1 cellular context compared by ENCODE assay signal in the genomic region with DNA sequence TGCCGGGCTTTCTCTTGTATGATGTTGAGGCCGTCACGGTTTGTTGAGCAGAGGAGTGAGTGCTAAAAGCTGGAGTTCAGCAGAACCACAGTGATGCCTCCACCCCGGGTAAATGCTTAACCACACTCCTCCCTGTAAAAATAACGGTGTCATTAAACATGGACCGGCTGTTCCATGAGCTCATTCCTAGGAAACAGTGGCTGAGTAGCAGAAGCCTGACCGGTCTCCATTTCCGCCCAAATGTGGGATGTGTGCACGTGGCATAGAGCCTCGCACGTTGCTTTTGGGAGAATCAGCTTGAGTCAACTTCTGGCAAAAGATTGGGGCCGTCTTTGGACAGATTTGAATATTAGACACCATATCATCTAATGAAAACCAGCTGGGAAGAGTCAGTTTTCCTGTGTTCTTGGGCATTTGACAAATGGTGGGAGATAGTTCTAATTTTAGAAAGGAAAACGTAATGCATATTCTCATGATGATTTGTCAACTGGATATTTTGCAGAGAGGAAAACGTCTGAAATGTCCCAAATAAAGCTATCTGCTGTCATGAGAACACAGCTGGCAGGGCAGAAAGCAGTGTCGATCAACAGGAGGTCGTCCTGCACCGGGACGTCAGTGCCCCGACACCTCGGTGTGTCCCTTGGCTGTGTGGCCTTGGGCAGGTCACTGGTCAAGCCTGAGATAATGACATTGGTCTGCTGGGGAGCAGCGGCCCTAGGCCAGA.
TF ChIP-seq lines count a peak whose summit lies in the region.

No MANE protein-coding gene starts in this region.

TF ChIP-seq in HepG2, 621 proteins besides CTCF, POLR2A, EP300 and RAD21 (continued from another document and continues in another):
- TF ChIP-seq, protein P1, sequence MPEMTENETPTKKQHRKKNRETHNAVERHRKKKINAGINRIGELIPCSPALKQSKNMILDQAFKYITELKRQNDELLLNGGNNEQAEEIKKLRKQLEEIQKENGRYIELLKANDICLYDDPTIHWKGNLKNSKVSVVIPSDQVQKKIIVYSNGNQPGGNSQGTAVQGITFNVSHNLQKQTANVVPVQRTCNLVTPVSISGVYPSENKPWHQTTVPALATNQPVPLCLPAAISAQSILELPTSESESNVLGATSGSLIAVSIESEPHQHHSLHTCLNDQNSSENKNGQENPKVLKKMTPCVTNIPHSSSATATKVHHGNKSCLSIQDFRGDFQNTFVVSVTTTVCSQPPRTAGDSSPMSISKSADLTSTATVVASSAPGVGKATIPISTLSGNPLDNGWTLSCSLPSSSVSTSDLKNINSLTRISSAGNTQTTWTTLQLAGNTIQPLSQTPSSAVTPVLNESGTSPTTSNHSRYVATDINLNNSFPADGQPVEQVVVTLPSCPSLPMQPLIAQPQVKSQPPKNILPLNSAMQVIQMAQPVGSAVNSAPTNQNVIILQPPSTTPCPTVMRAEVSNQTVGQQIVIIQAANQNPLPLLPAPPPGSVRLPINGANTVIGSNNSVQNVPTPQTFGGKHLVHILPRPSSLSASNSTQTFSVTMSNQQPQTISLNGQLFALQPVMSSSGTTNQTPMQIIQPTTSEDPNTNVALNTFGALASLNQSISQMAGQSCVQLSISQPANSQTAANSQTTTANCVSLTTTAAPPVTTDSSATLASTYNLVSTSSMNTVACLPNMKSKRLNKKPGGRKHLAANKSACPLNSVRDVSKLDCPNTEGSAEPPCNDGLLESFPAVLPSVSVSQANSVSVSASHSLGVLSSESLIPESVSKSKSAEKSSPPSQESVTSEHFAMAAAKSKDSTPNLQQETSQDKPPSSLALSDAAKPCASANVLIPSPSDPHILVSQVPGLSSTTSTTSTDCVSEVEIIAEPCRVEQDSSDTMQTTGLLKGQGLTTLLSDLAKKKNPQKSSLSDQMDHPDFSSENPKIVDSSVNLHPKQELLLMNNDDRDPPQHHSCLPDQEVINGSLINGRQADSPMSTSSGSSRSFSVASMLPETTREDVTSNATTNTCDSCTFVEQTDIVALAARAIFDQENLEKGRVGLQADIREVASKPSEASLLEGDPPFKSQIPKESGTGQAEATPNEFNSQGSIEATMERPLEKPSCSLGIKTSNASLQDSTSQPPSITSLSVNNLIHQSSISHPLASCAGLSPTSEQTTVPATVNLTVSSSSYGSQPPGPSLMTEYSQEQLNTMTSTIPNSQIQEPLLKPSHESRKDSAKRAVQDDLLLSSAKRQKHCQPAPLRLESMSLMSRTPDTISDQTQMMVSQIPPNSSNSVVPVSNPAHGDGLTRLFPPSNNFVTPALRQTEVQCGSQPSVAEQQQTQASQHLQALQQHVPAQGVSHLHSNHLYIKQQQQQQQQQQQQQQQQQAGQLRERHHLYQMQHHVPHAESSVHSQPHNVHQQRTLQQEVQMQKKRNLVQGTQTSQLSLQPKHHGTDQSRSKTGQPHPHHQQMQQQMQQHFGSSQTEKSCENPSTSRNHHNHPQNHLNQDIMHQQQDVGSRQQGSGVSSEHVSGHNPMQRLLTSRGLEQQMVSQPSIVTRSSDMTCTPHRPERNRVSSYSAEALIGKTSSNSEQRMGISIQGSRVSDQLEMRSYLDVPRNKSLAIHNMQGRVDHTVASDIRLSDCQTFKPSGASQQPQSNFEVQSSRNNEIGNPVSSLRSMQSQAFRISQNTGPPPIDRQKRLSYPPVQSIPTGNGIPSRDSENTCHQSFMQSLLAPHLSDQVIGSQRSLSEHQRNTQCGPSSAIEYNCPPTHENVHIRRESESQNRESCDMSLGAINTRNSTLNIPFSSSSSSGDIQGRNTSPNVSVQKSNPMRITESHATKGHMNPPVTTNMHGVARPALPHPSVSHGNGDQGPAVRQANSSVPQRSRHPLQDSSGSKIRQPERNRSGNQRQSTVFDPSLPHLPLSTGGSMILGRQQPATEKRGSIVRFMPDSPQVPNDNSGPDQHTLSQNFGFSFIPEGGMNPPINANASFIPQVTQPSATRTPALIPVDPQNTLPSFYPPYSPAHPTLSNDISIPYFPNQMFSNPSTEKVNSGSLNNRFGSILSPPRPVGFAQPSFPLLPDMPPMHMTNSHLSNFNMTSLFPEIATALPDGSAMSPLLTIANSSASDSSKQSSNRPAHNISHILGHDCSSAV (CRISPR knock-in tag; IDR thresholded peaks at IDR 0.05; ENCODE audit: borderline replicate concordance) = no peak
- TF ChIP-seq NRL (CRISPR knock-in tag; IDR thresholded peaks at IDR 0.05; ENCODE audit: borderline replicate concordance) = no peak
- peak; percentile 58; the same call in 1 of the 2 replicates for TF ChIP-seq ZMYM4 (CRISPR knock-in tag; IDR thresholded peaks at IDR 0.05)
- no peak for TF ChIP-seq ZFP90 (CRISPR knock-in tag; IDR thresholded peaks at IDR 0.05; ENCODE audit: borderline replicate concordance)
- no peak for TF ChIP-seq ZNF432 (CRISPR knock-in tag; IDR thresholded peaks at IDR 0.05; ENCODE audit: borderline replicate concordance)
- no peak for TF ChIP-seq HNF4G (IDR thresholded peaks at IDR 0.05; ENCODE audit: borderline replicate concordance, low read depth, low read length)
- TF ChIP-seq HNF4G (CRISPR knock-in tag; IDR thresholded peaks at IDR 0.05; ENCODE audit: borderline replicate concordance, low read depth) = no peak; the same call in 1 of the 2 replicates
- no peak for TF ChIP-seq SP4 (CRISPR knock-in tag; IDR thresholded peaks at IDR 0.05)
- no peak for TF ChIP-seq TRIM24 (CRISPR knock-in tag; IDR thresholded peaks at IDR 0.05)
- TF ChIP-seq, protein P2, sequence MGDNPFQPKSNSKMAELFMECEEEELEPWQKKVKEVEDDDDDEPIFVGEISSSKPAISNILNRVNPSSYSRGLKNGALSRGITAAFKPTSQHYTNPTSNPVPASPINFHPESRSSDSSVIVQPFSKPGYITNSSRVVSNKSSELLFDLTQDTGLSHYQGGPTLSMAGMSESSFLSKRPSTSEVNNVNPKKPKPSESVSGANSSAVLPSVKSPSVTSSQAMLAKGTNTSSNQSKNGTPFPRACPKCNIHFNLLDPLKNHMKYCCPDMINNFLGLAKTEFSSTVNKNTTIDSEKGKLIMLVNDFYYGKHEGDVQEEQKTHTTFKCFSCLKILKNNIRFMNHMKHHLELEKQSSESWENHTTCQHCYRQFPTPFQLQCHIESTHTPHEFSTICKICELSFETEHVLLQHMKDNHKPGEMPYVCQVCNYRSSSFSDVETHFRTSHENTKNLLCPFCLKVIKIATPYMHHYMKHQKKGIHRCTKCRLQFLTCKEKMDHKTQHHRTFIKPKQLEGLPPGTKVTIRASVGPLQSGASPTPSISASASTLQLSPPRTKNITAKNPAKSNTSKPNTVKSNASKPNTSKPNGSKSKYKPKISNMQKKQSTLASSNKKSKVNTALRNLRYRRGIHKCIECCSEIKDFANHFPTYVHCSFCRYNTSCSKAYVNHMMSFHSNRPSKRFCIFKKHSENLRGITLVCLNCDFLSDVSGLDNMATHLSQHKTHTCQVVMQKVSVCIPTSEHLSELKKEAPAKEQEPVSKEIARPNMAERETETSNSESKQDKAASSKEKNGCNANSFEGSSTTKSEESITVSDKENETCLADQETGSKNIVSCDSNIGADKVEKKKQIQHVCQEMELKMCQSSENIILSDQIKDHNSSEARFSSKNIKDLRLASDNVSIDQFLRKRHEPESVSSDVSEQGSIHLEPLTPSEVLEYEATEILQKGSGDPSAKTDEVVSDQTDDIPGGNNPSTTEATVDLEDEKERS (CRISPR knock-in tag; IDR thresholded peaks at IDR 0.05) = no peak
- TF ChIP-seq ZNF674 (CRISPR knock-in tag; IDR thresholded peaks at IDR 0.05; ENCODE audit: low read depth) = no peak
- no peak for TF ChIP-seq HIVEP1 (CRISPR knock-in tag; IDR thresholded peaks at IDR 0.05)
- no peak for TF ChIP-seq FIP1L1 (IDR thresholded peaks at IDR 0.05; ENCODE audit: borderline replicate concordance, insufficient read depth, low read depth, low read length)
- TF ChIP-seq MTA1 (CRISPR knock-in tag; IDR thresholded peaks at IDR 0.05; ENCODE audit: borderline replicate concordance) = no peak
- peak; percentile 69; the same call in 1 of the 2 replicates for TF ChIP-seq ZBTB38 (CRISPR knock-in tag; IDR thresholded peaks at IDR 0.05)
- no peak for TF ChIP-seq CHCHD3 (CRISPR knock-in tag; IDR thresholded peaks at IDR 0.05)
- TF ChIP-seq, protein P3, sequence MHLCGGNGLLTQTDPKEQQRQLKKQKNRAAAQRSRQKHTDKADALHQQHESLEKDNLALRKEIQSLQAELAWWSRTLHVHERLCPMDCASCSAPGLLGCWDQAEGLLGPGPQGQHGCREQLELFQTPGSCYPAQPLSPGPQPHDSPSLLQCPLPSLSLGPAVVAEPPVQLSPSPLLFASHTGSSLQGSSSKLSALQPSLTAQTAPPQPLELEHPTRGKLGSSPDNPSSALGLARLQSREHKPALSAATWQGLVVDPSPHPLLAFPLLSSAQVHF (CRISPR knock-in tag; IDR thresholded peaks at IDR 0.05) = no peak
- no peak for TF ChIP-seq JARID2 (CRISPR knock-in tag; IDR thresholded peaks at IDR 0.05; ENCODE audit: insufficient replicate concordance)
- TF ChIP-seq ZNF777 (CRISPR knock-in tag; IDR thresholded peaks at IDR 0.05) = no peak
- TF ChIP-seq MEIS1 (CRISPR knock-in tag; IDR thresholded peaks at IDR 0.05; ENCODE audit: borderline replicate concordance) = no peak
- TF ChIP-seq FOXP1 (IDR thresholded peaks at IDR 0.05) = no peak
- no peak for TF ChIP-seq FOXP1 (CRISPR knock-in tag; IDR thresholded peaks at IDR 0.05)
- peak; percentile 67; the same call in 1 of the 2 replicates for TF ChIP-seq ERF (CRISPR knock-in tag; IDR thresholded peaks at IDR 0.05)
- TF ChIP-seq KLF12 (CRISPR knock-in tag; IDR thresholded peaks at IDR 0.05; ENCODE audit: borderline replicate concordance) = no peak
- TF ChIP-seq CCAR2 (optimal IDR thresholded peaks at IDR 0.05; ENCODE audit: low read depth, low read length) = no peak
- TF ChIP-seq ZNF510 (CRISPR knock-in tag; IDR thresholded peaks at IDR 0.05; ENCODE audit: low read depth) = no peak
- TF ChIP-seq MTF1 (CRISPR knock-in tag; IDR thresholded peaks at IDR 0.05) = no peak
- TF ChIP-seq, protein P4, sequence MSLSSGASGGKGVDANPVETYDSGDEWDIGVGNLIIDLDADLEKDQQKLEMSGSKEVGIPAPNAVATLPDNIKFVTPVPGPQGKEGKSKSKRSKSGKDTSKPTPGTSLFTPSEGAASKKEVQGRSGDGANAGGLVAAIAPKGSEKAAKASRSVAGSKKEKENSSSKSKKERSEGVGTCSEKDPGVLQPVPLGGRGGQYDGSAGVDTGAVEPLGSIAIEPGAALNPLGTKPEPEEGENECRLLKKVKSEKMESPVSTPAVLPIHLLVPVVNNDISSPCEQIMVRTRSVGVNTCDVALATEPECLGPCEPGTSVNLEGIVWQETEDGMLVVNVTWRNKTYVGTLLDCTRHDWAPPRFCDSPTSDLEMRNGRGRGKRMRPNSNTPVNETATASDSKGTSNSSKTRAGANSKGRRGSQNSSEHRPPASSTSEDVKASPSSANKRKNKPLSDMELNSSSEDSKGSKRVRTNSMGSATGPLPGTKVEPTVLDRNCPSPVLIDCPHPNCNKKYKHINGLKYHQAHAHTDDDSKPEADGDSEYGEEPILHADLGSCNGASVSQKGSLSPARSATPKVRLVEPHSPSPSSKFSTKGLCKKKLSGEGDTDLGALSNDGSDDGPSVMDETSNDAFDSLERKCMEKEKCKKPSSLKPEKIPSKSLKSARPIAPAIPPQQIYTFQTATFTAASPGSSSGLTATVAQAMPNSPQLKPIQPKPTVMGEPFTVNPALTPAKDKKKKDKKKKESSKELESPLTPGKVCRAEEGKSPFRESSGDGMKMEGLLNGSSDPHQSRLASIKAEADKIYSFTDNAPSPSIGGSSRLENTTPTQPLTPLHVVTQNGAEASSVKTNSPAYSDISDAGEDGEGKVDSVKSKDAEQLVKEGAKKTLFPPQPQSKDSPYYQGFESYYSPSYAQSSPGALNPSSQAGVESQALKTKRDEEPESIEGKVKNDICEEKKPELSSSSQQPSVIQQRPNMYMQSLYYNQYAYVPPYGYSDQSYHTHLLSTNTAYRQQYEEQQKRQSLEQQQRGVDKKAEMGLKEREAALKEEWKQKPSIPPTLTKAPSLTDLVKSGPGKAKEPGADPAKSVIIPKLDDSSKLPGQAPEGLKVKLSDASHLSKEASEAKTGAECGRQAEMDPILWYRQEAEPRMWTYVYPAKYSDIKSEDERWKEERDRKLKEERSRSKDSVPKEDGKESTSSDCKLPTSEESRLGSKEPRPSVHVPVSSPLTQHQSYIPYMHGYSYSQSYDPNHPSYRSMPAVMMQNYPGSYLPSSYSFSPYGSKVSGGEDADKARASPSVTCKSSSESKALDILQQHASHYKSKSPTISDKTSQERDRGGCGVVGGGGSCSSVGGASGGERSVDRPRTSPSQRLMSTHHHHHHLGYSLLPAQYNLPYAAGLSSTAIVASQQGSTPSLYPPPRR (CRISPR knock-in tag; IDR thresholded peaks at IDR 0.05; ENCODE audit: borderline replicate concordance) = peak; percentile 67; the same call in 1 of the 2 replicates
- TF ChIP-seq NFE2L2 (IDR thresholded peaks at IDR 0.05; ENCODE audit: low read length) = no peak
- TF ChIP-seq, protein P5, sequence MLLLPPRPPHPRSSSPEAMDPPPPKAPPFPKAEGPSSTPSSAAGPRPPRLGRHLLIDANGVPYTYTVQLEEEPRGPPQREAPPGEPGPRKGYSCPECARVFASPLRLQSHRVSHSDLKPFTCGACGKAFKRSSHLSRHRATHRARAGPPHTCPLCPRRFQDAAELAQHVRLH (CRISPR knock-in tag; IDR thresholded peaks at IDR 0.05; ENCODE audit: borderline replicate concordance, low read depth) = no peak
- TF ChIP-seq, protein P6, sequence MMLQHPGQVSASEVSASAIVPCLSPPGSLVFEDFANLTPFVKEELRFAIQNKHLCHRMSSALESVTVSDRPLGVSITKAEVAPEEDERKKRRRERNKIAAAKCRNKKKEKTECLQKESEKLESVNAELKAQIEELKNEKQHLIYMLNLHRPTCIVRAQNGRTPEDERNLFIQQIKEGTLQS (CRISPR knock-in tag; IDR thresholded peaks at IDR 0.05) = no peak
- TF ChIP-seq, protein P7, sequence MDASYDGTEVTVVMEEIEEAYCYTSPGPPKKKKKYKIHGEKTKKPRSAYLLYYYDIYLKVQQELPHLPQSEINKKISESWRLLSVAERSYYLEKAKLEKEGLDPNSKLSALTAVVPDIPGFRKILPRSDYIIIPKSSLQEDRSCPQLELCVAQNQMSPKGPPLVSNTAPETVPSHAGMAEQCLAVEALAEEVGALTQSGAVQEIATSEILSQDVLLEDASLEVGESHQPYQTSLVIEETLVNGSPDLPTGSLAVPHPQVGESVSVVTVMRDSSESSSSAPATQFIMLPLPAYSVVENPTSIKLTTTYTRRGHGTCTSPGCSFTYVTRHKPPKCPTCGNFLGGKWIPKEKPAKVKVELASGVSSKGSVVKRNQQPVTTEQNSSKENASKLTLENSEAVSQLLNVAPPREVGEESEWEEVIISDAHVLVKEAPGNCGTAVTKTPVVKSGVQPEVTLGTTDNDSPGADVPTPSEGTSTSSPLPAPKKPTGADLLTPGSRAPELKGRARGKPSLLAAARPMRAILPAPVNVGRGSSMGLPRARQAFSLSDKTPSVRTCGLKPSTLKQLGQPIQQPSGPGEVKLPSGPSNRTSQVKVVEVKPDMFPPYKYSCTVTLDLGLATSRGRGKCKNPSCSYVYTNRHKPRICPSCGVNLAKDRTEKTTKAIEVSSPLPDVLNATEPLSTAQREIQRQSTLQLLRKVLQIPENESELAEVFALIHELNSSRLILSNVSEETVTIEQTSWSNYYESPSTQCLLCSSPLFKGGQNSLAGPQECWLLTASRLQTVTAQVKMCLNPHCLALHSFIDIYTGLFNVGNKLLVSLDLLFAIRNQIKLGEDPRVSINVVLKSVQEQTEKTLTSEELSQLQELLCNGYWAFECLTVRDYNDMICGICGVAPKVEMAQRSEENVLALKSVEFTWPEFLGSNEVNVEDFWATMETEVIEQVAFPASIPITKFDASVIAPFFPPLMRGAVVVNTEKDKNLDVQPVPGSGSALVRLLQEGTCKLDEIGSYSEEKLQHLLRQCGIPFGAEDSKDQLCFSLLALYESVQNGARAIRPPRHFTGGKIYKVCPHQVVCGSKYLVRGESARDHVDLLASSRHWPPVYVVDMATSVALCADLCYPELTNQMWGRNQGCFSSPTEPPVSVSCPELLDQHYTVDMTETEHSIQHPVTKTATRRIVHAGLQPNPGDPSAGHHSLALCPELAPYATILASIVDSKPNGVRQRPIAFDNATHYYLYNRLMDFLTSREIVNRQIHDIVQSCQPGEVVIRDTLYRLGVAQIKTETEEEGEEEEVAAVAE (CRISPR knock-in tag; IDR thresholded peaks at IDR 0.05; ENCODE audit: borderline replicate concordance) = no peak
- TF ChIP-seq REXO4 (CRISPR knock-in tag; IDR thresholded peaks at IDR 0.05; ENCODE audit: borderline replicate concordance) = no peak
- TF ChIP-seq TP53 (CRISPR knock-in tag; conservative IDR thresholded peaks at IDR 0.05) = no peak
